16 cellular contexts compared by ENCODE assay signal in genomic region chr6:39339557-39340555, GRCh38. TPM values are rescaled to one million over a fixed set of nuclear protein-coding genes. Genes with fewer than 3 reads are reported as not detected.
DNase-seq lines count a peak whose midpoint lies in the region; ATAC-seq, FAIRE-seq and TF ChIP-seq lines count a peak whose summit lies in the region.
"Had no signal": no experiment of that assay in that cellular context is flagged by ENCODE, and none has a peak within 500 bp of the region (broad histone marks: within the 10 kb centered on the region; RNA-seq: fewer than 3 reads in every experiment).

No MANE protein-coding gene starts in this region.

- ATAC-seq in HG03045 (IDR thresholded peaks at IDR 0.05; ENCODE audit: unreplicated experiment) (no peak), HG03432 (IDR thresholded peaks at IDR 0.05; ENCODE audit: unreplicated experiment) (no peak)
- no peak for ATAC-seq in activated naive CD8-positive, alpha-beta T cell treated with anti-CD3 and anti-CD28 coated beads, Interleukin-2, amount 50 U/mL, for 24 hours
- ATAC-seq: right lobe of liver had no signal

- H3K27me3 ChIP-seq in cardiac muscle cell (no peaks in the 10 kb centered on the region), left ventricle myocardium inferior (ENCODE audit: low read depth) (peaks cover 28% of the 10 kb centered on the region)
- no peaks in the 10 kb centered on the region for H3K27me3 ChIP-seq in effector memory CD4-positive, alpha-beta T cell (replicated peaks; ENCODE audit: control insufficient read depth, insufficient read depth, low read length, poor library complexity, severe bottlenecking)
- H3K27me3 ChIP-seq: right lobe of liver had no signal

- H3K27ac ChIP-seq in cardiac muscle cell (peak overlapping the region; percentile 64), left ventricle myocardium inferior (replicated peaks) (no peak overlapping the region)
- H3K27ac ChIP-seq in effector memory CD4-positive, alpha-beta T cell (ENCODE audit: insufficient read depth, low read length, poor library complexity, severe bottlenecking): no peak overlapping the region
- H3K27ac ChIP-seq: right lobe of liver had no signal

- H3K4me3 Mint-ChIP-seq in activated naive CD8-positive, alpha-beta T cell treated with anti-CD3 and anti-CD28 coated beads, Interleukin-2, amount 50 U/mL, for 24 hours: no peak overlapping the region

- H3K4me1 ChIP-seq in cardiac muscle cell (ENCODE audit: low read depth) (peaks cover 19% of the 10 kb centered on the region), left ventricle myocardium inferior (peaks cover 22% of the 10 kb centered on the region)
- H3K4me1 ChIP-seq in effector memory CD4-positive, alpha-beta T cell (ENCODE audit: control insufficient read depth, insufficient read depth, low read length, poor library complexity, severe bottlenecking): peaks cover 3% of the 10 kb centered on the region
- H3K4me1 ChIP-seq: right lobe of liver had no signal

- H3K4me3 ChIP-seq in cardiac muscle cell (no peak overlapping the region), left ventricle myocardium inferior (no peak overlapping the region)
- no peak overlapping the region for H3K4me3 ChIP-seq in effector memory CD4-positive, alpha-beta T cell (ENCODE audit: insufficient read depth, low read depth, low read length, poor library complexity, severe bottlenecking)
- H3K4me3 ChIP-seq: right lobe of liver had no signal

- H3K27me3 Mint-ChIP-seq in activated naive CD8-positive, alpha-beta T cell treated with anti-CD3 and anti-CD28 coated beads, Interleukin-2, amount 50 U/mL, for 24 hours: peaks cover 16% of the 10 kb centered on the region

- no peak overlapping the region for H3K27ac Mint-ChIP-seq in activated naive CD8-positive, alpha-beta T cell treated with anti-CD3 and anti-CD28 coated beads, Interleukin-2, amount 50 U/mL, for 24 hours
- H3K27ac Mint-ChIP-seq: activated T-helper 2 cell treated with anti-CD3 and anti-CD28 coated beads, Interferon-gamma antibody, Interleukin-2, Interleukin-4, amounts not matched to agents 10 μg/mL and 5 μg/mL and 100 μg/mL, durations not matched to agents 14 hours and 24 hours and 36 hours had no signal

- no peaks in the 10 kb centered on the region for H3K9me3 Mint-ChIP-seq in activated naive CD8-positive, alpha-beta T cell treated with anti-CD3 and anti-CD28 coated beads, Interleukin-2, amount 50 U/mL, for 24 hours
- H3K9me3 Mint-ChIP-seq: activated T-helper 2 cell treated with anti-CD3 and anti-CD28 coated beads, Interferon-gamma antibody, Interleukin-2, Interleukin-4, amounts not matched to agents 10 μg/mL and 5 μg/mL and 100 μg/mL, durations not matched to agents 14 hours and 24 hours and 36 hours had no signal

- TF ChIP-seq CTCF in cardiac muscle cell (IDR thresholded peaks at IDR 0.05; ENCODE audit: low read depth, low read length) (no peak), left ventricle myocardium inferior (IDR thresholded peaks at IDR 0.05; ENCODE audit: borderline replicate concordance) (no peak)

- H3K4me1 Mint-ChIP-seq in activated naive CD8-positive, alpha-beta T cell treated with anti-CD3 and anti-CD28 coated beads, Interleukin-2, amount 50 U/mL, for 24 hours: peaks cover 19% of the 10 kb centered on the region

- peak; percentile 94 for FAIRE-seq in islet of Langerhans (lab: Jason Lieb, UNC)
- FAIRE-seq: H1 had no signal

- H3K36me3 ChIP-seq in cardiac muscle cell: no peaks in the 10 kb centered on the region
- H3K36me3 ChIP-seq in left ventricle myocardium inferior: no peaks in the 10 kb centered on the region
- H3K36me3 ChIP-seq in effector memory CD4-positive, alpha-beta T cell (ENCODE audit: control insufficient read depth, insufficient read depth, low read length): no peaks in the 10 kb centered on the region
- H3K36me3 ChIP-seq: right lobe of liver had no signal

- H3K36me3 Mint-ChIP-seq in activated naive CD8-positive, alpha-beta T cell treated with anti-CD3 and anti-CD28 coated beads, Interleukin-2, amount 50 U/mL, for 24 hours (ENCODE audit: low read depth): no peaks in the 10 kb centered on the region

- DNase-seq in cardiac muscle cell (ENCODE audit: low read depth in 1 of 2, low spot score in 1 of 2): peak in 1 of 2 donors; percentile 76
- no peak for DNase-seq in left ventricle myocardium inferior
- peak; percentile 69 for DNase-seq in NCI-H774 (lab: John Stamatoyannopoulos, UW)
- no peak for DNase-seq in effector memory CD4-positive, alpha-beta T cell
- no peak for DNase-seq in activated naive CD8-positive, alpha-beta T cell treated with anti-CD3 and anti-CD28 coated beads, Interleukin-2, amount 50 U/mL, for 24 hours
- DNase-seq: activated CD4-positive, CD25-positive, alpha-beta regulatory T cell; cerebellar nuclear complex; right lobe of liver had no signal

- intact Hi-C loops in left ventricle myocardium inferior (cut with micrococcal nuclease): no loop called here

- no peaks in the 10 kb centered on the region for H3K9me3 ChIP-seq in cardiac muscle cell (ENCODE audit: low read depth)
- no peaks in the 10 kb centered on the region for H3K9me3 ChIP-seq in left ventricle myocardium inferior (replicated peaks)
- no peaks in the 10 kb centered on the region for H3K9me3 ChIP-seq in effector memory CD4-positive, alpha-beta T cell (ENCODE audit: control insufficient read depth, low read length)
- H3K9me3 ChIP-seq: right lobe of liver had no signal

RNA-seq across cellular contexts. Expression of gene KCNK16, which starts 17.4 kb away (rescaled TPM):
- total RNA-seq in cardiac muscle cell: not detected in 2 replicates
- not detected in 2 replicates for polyA plus RNA-seq in cardiac muscle cell
- not detected for total RNA-seq in left ventricle myocardium inferior
- total RNA-seq: activated T-helper 2 cell treated with anti-CD3 and anti-CD28 coated beads, Interferon-gamma antibody, Interleukin-2, Interleukin-4, amounts not matched to agents 10 μg/mL and 5 μg/mL and 100 μg/mL, durations not matched to agents 14 hours and 24 hours and 36 hours; H1; lung microvascular endothelial cell; right lobe of liver; RPMI7951 had no signal
- polyA plus RNA-seq: AG04450, H1 had no signal

RNA-seq across cellular contexts. Expression of gene KCNK17, which starts 25.6 kb away (rescaled TPM):
- total RNA-seq in cardiac muscle cell (not detected in 2 replicates), left ventricle myocardium inferior (0.52 TPM)
- not detected in 2 replicates for polyA plus RNA-seq in cardiac muscle cell
- total RNA-seq: activated T-helper 2 cell treated with anti-CD3 and anti-CD28 coated beads, Interferon-gamma antibody, Interleukin-2, Interleukin-4, amounts not matched to agents 10 μg/mL and 5 μg/mL and 100 μg/mL, durations not matched to agents 14 hours and 24 hours and 36 hours; lung microvascular endothelial cell; RPMI7951 had no signal
- polyA plus RNA-seq: AG04450 had no signal
